ENCODE assay signal across 8 cellular contexts in genomic region chrX:72238721-72239475, GRCh38. TPM values are rescaled to one million over a fixed set of nuclear protein-coding genes. Genes with fewer than 3 reads are reported as not detected.
A peak's percentile ranks its signal among the peaks of the same experiment; 100 is the strongest.
DNase-seq lines count a peak whose midpoint lies in the region; ATAC-seq, FAIRE-seq and TF ChIP-seq lines count a peak whose summit lies in the region.

TSS of gene ERCC6L (minus strand) at chrX:72239027. CDS start at chrX:72238911, 116 bp downstream.

- H3K27ac ChIP-seq in ACC112 (ENCODE audit: low read depth, low read length), result peak within 1 kb of the TSS; percentile 52
- H3K27ac ChIP-seq in spleen, result peak within 1 kb of the TSS in 7 of 8 donors; percentile 2 to 60 (median 40)

- TF ChIP-seq CTCF in WTC11 (IDR thresholded peaks at IDR 0.05) (no peak), bronchial epithelial cell (IDR thresholded peaks at IDR 0.05; ENCODE audit: insufficient read depth, low read length, severe bottlenecking) (no peak), spleen (IDR thresholded peaks at IDR 0.05 in 8 of 11, conservative IDR thresholded peaks at IDR 0.05 in 3 of 11) (no peak)

- H2AFZ ChIP-seq in ACC112 (ENCODE audit: low read length, unreplicated experiment), result peak within 1 kb of the TSS; percentile 38

- H3K36me3 ChIP-seq in ACC112 (ENCODE audit: insufficient read depth, low read length) (no peaks in the 10 kb centered on the region), bronchial epithelial cell (ENCODE audit: control insufficient read depth, insufficient read depth, low read length) (no peaks in the 10 kb centered on the region), spleen (no peaks in the 10 kb centered on the region)

- peaks cover 26% of the 10 kb centered on the region for H3K79me2 ChIP-seq in ACC112 (ENCODE audit: control insufficient read depth, insufficient read depth, low read length, unreplicated experiment)

- H3K4me3 ChIP-seq in ACC112 (ENCODE audit: low read depth, low read length), result peak within 1 kb of the TSS; percentile 85
- peak within 1 kb of the TSS; percentile 41 for H3K4me3 ChIP-seq in bronchial epithelial cell (ENCODE audit: low read depth, low read length)
- H3K4me3 ChIP-seq in spleen, result peak within 1 kb of the TSS in 7 of 8 donors; percentile 15 to 65 (median 33)

- H3K9me3 Mint-ChIP-seq in WTC11 (peaks cover 6% of the 10 kb centered on the region; the same call in 1 of the 2 replicates), immature natural killer cell (peaks cover 0 to 2% (median 0%) of the 10 kb centered on the region in 6 donors)

- H3K36me3 Mint-ChIP-seq in WTC11 (peaks cover 24% of the 10 kb centered on the region), immature natural killer cell (peaks cover 0 to 4% (median 0%) of the 10 kb centered on the region in 3 donors)

- intact Hi-C loops in spleen (cut with DNase I; ENCODE audit: low total_unique reads), result no loop called here

- DNase-seq in NCI-H2227 (lab: John Stamatoyannopoulos, UW; ENCODE audit: unreplicated experiment), result peak; percentile 98
- peak; percentile 87 for DNase-seq in WTC11 (ENCODE audit: low spot score)
- DNase-seq in bronchial epithelial cell (ENCODE audit: low read depth), result peak; percentile 76
- DNase-seq in immature natural killer cell, result peak; percentile 78 to 86 (median 81)
- DNase-seq in spleen, result peak; percentile 95

- H3K27ac Mint-ChIP-seq in WTC11 (peak within 1 kb of the TSS; percentile 90), immature natural killer cell (peak within 1 kb of the TSS in 5 of 6 donors; percentile 5 to 87 (median 50))

- H3K27me3 ChIP-seq in ACC112 (ENCODE audit: insufficient read depth, low read length) (no peaks in the 10 kb centered on the region), bronchial epithelial cell (ENCODE audit: control insufficient read depth, insufficient read depth, low read length) (no peaks in the 10 kb centered on the region), spleen (replicated peaks in 1 of 7) (no peaks in the 10 kb centered on the region)

- no peak for TF ChIP-seq POLR2A in spleen (IDR thresholded peaks at IDR 0.05)

- H3K9me3 ChIP-seq in spleen, result no peaks in the 10 kb centered on the region

- FAIRE-seq in bronchial epithelial cell (lab: Jason Lieb, UNC), result no peak

- peak within 1 kb of the TSS; percentile 85 for H3K4me3 Mint-ChIP-seq in WTC11
- peak within 1 kb of the TSS; percentile 79 to 86 (median 84) for H3K4me3 Mint-ChIP-seq in immature natural killer cell

- H3K4me1 Mint-ChIP-seq in WTC11 (0 out of 2 replicates have a peak, but pooled peaks cover 2% of the 10 kb centered on the region), immature natural killer cell (peaks cover 5 to 6% of the 10 kb centered on the region in 2 donors)

- WGBS in spleen, 5 donors, result 3 to 43% (median 9%) methylated on average over 16 to 59 of the region's 59 CpGs

- peak; percentile 97 for ATAC-seq in GM18861 (IDR thresholded peaks at IDR 0.05; ENCODE audit: unreplicated experiment)
- ATAC-seq in HG03066 (IDR thresholded peaks at IDR 0.05; ENCODE audit: low read depth, unreplicated experiment), result peak; percentile 96
- peak; percentile 91 for ATAC-seq in WTC11

- CTCF ChIA-PET in WTC11 (lab: Charles Lee), result interaction anchor here (0.8 to 1.4 kb wide), 7 partner anchors 21 to 328 kb away, joined by 3 to 6 read pairs (median 3); partner anchors contain the start of genes NHSL2, RPS4X and RTL5

- H3K4me1 ChIP-seq in ACC112 (ENCODE audit: control insufficient read depth, insufficient read depth, low read length, unreplicated experiment) (peaks cover 6% of the 10 kb centered on the region), spleen (peaks cover 0 to 7% (median 2%) of the 10 kb centered on the region in 6 donors)

- H3K27me3 Mint-ChIP-seq in WTC11 (ENCODE audit: low read depth), result no peaks in the 10 kb centered on the region
- peaks cover 0 to 4% (median 3%) of the 10 kb centered on the region in 3 donors for H3K27me3 Mint-ChIP-seq in immature natural killer cell (ENCODE audit: low read depth in 3 of 3)

- POLR2A ChIA-PET in WTC11 (lab: Charles Lee), result interaction anchor here (0.6 to 1.3 kb wide), 5 partner anchors 10 to 69 kb away, joined by 3 to 9 read pairs (median 3); partner anchors contain the start of gene PIN4

TF ChIP-seq in WTC11, 78 proteins besides CTCF, POLR2A, EP300 and RAD21 (continues in another document):
- peak; percentile 26; the same call in 1 of the 2 replicates for TF ChIP-seq USF2 (CRISPR knock-in tag; IDR thresholded peaks at IDR 0.05)
- peak; percentile 77 for TF ChIP-seq SP1 (CRISPR knock-in tag; conservative IDR thresholded peaks at IDR 0.05)
- TF ChIP-seq OVOL2 (CRISPR knock-in tag; IDR thresholded peaks at IDR 0.05; ENCODE audit: borderline replicate concordance), result no peak
- TF ChIP-seq ZNF671 (CRISPR knock-in tag; IDR thresholded peaks at IDR 0.05), result no peak
- TF ChIP-seq ZNF512 (CRISPR knock-in tag; IDR thresholded peaks at IDR 0.05; ENCODE audit: borderline replicate concordance), result no peak
- no peak for TF ChIP-seq RORB (CRISPR knock-in tag; IDR thresholded peaks at IDR 0.05)
- peak; percentile 95 for TF ChIP-seq MAX (CRISPR knock-in tag; IDR thresholded peaks at IDR 0.05)
- no peak for TF ChIP-seq NR3C1 (CRISPR knock-in tag; conservative IDR thresholded peaks at IDR 0.05; ENCODE audit: low read depth)
- no peak for TF ChIP-seq SMAD4 (CRISPR knock-in tag; IDR thresholded peaks at IDR 0.05)
- no peak for TF ChIP-seq ARID4B (CRISPR knock-in tag; IDR thresholded peaks at IDR 0.05; ENCODE audit: borderline replicate concordance)
- TF ChIP-seq FOXK1 (CRISPR knock-in tag; IDR thresholded peaks at IDR 0.05), result peak; percentile 60; the same call in 1 of the 2 replicates
- TF ChIP-seq MYBL2 (CRISPR knock-in tag; IDR thresholded peaks at IDR 0.05), result peak; percentile 82; the same call in 1 of the 2 replicates

RNA-seq across cellular contexts. Expression of gene ERCC6L, which starts in this region (rescaled TPM):
- total RNA-seq in WTC11 (2021) (17.8 to 19.8 TPM (median 18.4 TPM) in 3 replicates), bronchial epithelial cell (under 0.01 and 0.13 TPM in 2 replicates), spleen (1 to 10 TPM in 2 of 7 donors, under 1 TPM in 5; 0.39 to 1.4 (median 0.80) TPM)
- polyA plus RNA-seq in immature natural killer cell (under 1 TPM; 0.21 to 0.68 (median 0.38) TPM), spleen (under 1 TPM; 0.30 to 0.86 (median 0.35) TPM)

Comparison
In these comparisons a context has a peak if more than half of its experiments do, and no peak if none do; other contexts are left out.
1. Peak in every context shown above with its lines: DNase-seq, ATAC-seq, H3K4me3 ChIP-seq and H3K27ac ChIP-seq.
2. Peak in DNase-seq and H3K4me3 ChIP-seq in bronchial epithelial cell; RNA of the gene not detected or under 1 TPM.
3. Peak in DNase-seq in immature natural killer cell; RNA of the gene not detected or under 1 TPM.
4. H3K4me3 ChIP-seq: peak in every context shown above with its lines; median percentile 85 in ACC112; 41 in bronchial epithelial cell; 33 in spleen.